9 cellular contexts compared by ENCODE assay signal in genomic region chrX:9995855-9996339, GRCh38.
DNase-seq lines count a peak whose midpoint lies in the region; ATAC-seq, FAIRE-seq and TF ChIP-seq lines count a peak whose summit lies in the region.
"Had no signal": no experiment of that assay in that cellular context is flagged by ENCODE, and none has a peak within 500 bp of the region (broad histone marks: within the 10 kb centered on the region; RNA-seq: fewer than 3 reads in every experiment).

No MANE protein-coding gene starts in this region.

- H3K4me3 ChIP-seq in WERI-Rb-1 (ENCODE audit: low read depth, low read length) (no peak overlapping the region), brain microvascular endothelial cell (ENCODE audit: low read depth, low read length) (no peak overlapping the region)

- TF ChIP-seq CTCF in D721Med (IDR thresholded peaks at IDR 0.05; ENCODE audit: insufficient read depth, missing control alignments) = peak; percentile 76
- TF ChIP-seq CTCF in WERI-Rb-1 (IDR thresholded peaks at IDR 0.05; ENCODE audit: low read depth, low read length) = peak; percentile 96
- TF ChIP-seq CTCF in brain microvascular endothelial cell (IDR thresholded peaks at IDR 0.05; ENCODE audit: low read depth, low read length, missing control alignments) = peak; percentile 93

- H3K27ac ChIP-seq in WERI-Rb-1 (no peak overlapping the region), brain microvascular endothelial cell (no peak overlapping the region)

- DNase-seq in D721Med (ENCODE audit: insufficient read length, low spot score) (no peak), NCI-H128 (lab: John Stamatoyannopoulos, UW; ENCODE audit: unreplicated experiment) (peak; percentile 18), WERI-Rb-1 (peak; percentile 79), brain microvascular endothelial cell (peak; percentile 67), inferior parietal cortex (ENCODE audit: extremely low spot score) (peak; percentile 82), OCI-M2 (lab: John Stamatoyannopoulos, UW; ENCODE audit: unreplicated experiment) (no peak)
- DNase-seq in stimulated activated CD4-positive, alpha-beta T cell treated with anti-CD3 and anti-CD28 coated beads, Interleukin-15, amount 100 ng/mL, for 24 hours = peak; percentile 79

- in situ Hi-C loops in brain microvascular endothelial cell (cut with HindIII; ENCODE audit: low pct_ligation_motif_present, low sequenced_read_pairs) = no loop called here

- no peaks in the 10 kb centered on the region for H3K9me3 ChIP-seq in WERI-Rb-1 (ENCODE audit: severe bottlenecking)

- no peak for FAIRE-seq in D721Med (lab: Jason Lieb, UNC)
- FAIRE-seq: TTC549 had no signal

- peak; percentile 59 for ATAC-seq in GM21737 (IDR thresholded peaks at IDR 0.05; ENCODE audit: unreplicated experiment)

- peaks cover 12% of the 10 kb centered on the region for H3K27me3 ChIP-seq in WERI-Rb-1 (ENCODE audit: insufficient read depth, low read depth, severe bottlenecking)
- H3K27me3 ChIP-seq in brain microvascular endothelial cell (replicated peaks) = no peaks in the 10 kb centered on the region

- H3K36me3 ChIP-seq in WERI-Rb-1 (no peaks in the 10 kb centered on the region), brain microvascular endothelial cell (replicated peaks) (no peaks in the 10 kb centered on the region)

Comparison
In these comparisons a context has a peak if more than half of its experiments do, and no peak if none do; other contexts are left out.
1. DNase-seq: peak in NCI-H128 (single experiment), WERI-Rb-1 (single experiment), brain microvascular endothelial cell (single experiment), inferior parietal cortex (single experiment) and stimulated activated CD4-positive, alpha-beta T cell treated with anti-CD3 and anti-CD28 coated beads, Interleukin-15, amount 100 ng/mL, for 24 hours (single experiment); none in D721Med (single experiment) and OCI-M2 (single experiment).
2. Peak in every context shown above with its lines, with median percentiles within 50 percentile points of each other: CTCF ChIP-seq.